ENCODE assay signal across 20 cellular contexts in genomic region chr17:43581130-43581529, GRCh38. TPM values are rescaled to one million over a fixed set of nuclear protein-coding genes. Genes with fewer than 3 reads are reported as not detected.
A peak's percentile ranks its signal among the peaks of the same experiment; 100 is the strongest.
DNase-seq lines count a peak whose midpoint lies in the region; ATAC-seq and TF ChIP-seq lines count a peak whose summit lies in the region.
"Had no signal": no experiment of that assay in that cellular context is flagged by ENCODE, and none has a peak within 500 bp of the region (broad histone marks: within the 10 kb centered on the region; RNA-seq: fewer than 3 reads in every experiment).

No MANE protein-coding gene starts in this region.

- H3K27me3 Mint-ChIP-seq in T-helper 17 cell (peaks cover 18% of the 10 kb centered on the region), nephron (ENCODE audit: low read depth) (peaks cover 57% of the 10 kb centered on the region)
- H3K27me3 Mint-ChIP-seq: B cell had no signal

- H3K4me1 ChIP-seq in left ventricle myocardium inferior (peaks cover 53% of the 10 kb centered on the region), right atrium auricular region (peaks cover 0 to 43% of the 10 kb centered on the region in 2 donors), subcutaneous abdominal adipose tissue (ENCODE audit: control insufficient read depth in 5 of 5, insufficient read depth in 5 of 5, low read length in 5 of 5) (peaks cover 5 to 85% (median 39%) of the 10 kb centered on the region in 5 donors)

- H3K4me3 Mint-ChIP-seq in T-helper 17 cell: no peak overlapping the region
- no peak overlapping the region for H3K4me3 Mint-ChIP-seq in nephron
- H3K4me3 Mint-ChIP-seq: B cell had no signal

- H3K4me3 ChIP-seq in left ventricle myocardium inferior: no peak overlapping the region
- H3K4me3 ChIP-seq in right atrium auricular region: no peak overlapping the region
- no peak overlapping the region for H3K4me3 ChIP-seq in subcutaneous abdominal adipose tissue (ENCODE audit: low read depth in 1 of 5, low read length in 5 of 5)
- H3K4me3 ChIP-seq: PC-9 had no signal

- no peaks in the 10 kb centered on the region for H3K9me3 ChIP-seq in left ventricle myocardium inferior (replicated peaks)
- H3K9me3 ChIP-seq in right atrium auricular region: no peaks in the 10 kb centered on the region
- H3K9me3 ChIP-seq in T-helper 17 cell (ENCODE audit: control insufficient read depth, low read length, poor library complexity, severe bottlenecking): no peaks in the 10 kb centered on the region
- H3K9me3 ChIP-seq in subcutaneous abdominal adipose tissue (ENCODE audit: control insufficient read depth in 5 of 5, low read length in 5 of 5): no peaks in the 10 kb centered on the region
- H3K9me3 ChIP-seq: SK-N-SH had no signal

- DNase-seq in left ventricle myocardium inferior: no peak
- DNase-seq in right atrium auricular region (ENCODE audit: low spot score): no peak
- DNase-seq in T-helper 17 cell: no peak
- no peak for DNase-seq in DMS153 (lab: John Stamatoyannopoulos, UW)
- DNase-seq in ACHN: no peak
- DNase-seq: DMS79, H7, KBM-7, MM.1S, NCI-H1048, NCI-H1417 treated with DMSO at 0.1 percent for 48 hours, NCI-H1930, PC-9, RPMI8226, SIG-M5, SK-N-SH had no signal

- H3K27ac ChIP-seq in left ventricle myocardium inferior (replicated peaks) (peak overlapping the region; percentile 71), right atrium auricular region (peak overlapping the region in 1 of 2 donors; percentile 10), subcutaneous abdominal adipose tissue (ENCODE audit: low read depth, low read length) (peak overlapping the region; percentile 65)
- H3K27ac ChIP-seq: PC-9 had no signal

- H3K36me3 Mint-ChIP-seq in T-helper 17 cell (ENCODE audit: low read depth) (peaks cover 4% of the 10 kb centered on the region), nephron (ENCODE audit: low read depth) (no peaks in the 10 kb centered on the region)

- ATAC-seq in T-helper 17 cell (no peak), GM21367 (IDR thresholded peaks at IDR 0.05; ENCODE audit: unreplicated experiment) (no peak)

- intact Hi-C loops in left ventricle myocardium inferior (cut with micrococcal nuclease): no loop called here

- H3K9me3 Mint-ChIP-seq in nephron: no peaks in the 10 kb centered on the region

- no peak for TF ChIP-seq CTCF in left ventricle myocardium inferior (IDR thresholded peaks at IDR 0.05; ENCODE audit: borderline replicate concordance)
- no peak for TF ChIP-seq CTCF in right atrium auricular region (IDR thresholded peaks at IDR 0.05)
- TF ChIP-seq CTCF in nephron (IDR thresholded peaks at IDR 0.05; ENCODE audit: unreplicated experiment in 3 of 3): no peak

- peak overlapping the region; percentile 87 for H3K27ac Mint-ChIP-seq in T-helper 17 cell
- H3K27ac Mint-ChIP-seq in nephron: peak overlapping the region in 2 of 3 experiments; percentile 59 to 67
- H3K27ac Mint-ChIP-seq: B cell had no signal

- H3K36me3 ChIP-seq in left ventricle myocardium inferior: no peaks in the 10 kb centered on the region
- H3K36me3 ChIP-seq in right atrium auricular region: no peaks in the 10 kb centered on the region
- no peaks in the 10 kb centered on the region for H3K36me3 ChIP-seq in subcutaneous abdominal adipose tissue (ENCODE audit: control insufficient read depth in 5 of 5, insufficient read depth in 5 of 5, low read length in 5 of 5)

- H3K4me1 Mint-ChIP-seq in T-helper 17 cell (peaks cover 19% of the 10 kb centered on the region), nephron (peaks cover 60% of the 10 kb centered on the region)

- in situ Hi-C loops in ACHN (cut with HindIII; ENCODE audit: low pct_ligation_motif_present, low pct_unique_long_range_greater_than_20kb, low sequenced_read_pairs): no loop called here

- H3K9ac ChIP-seq in subcutaneous abdominal adipose tissue (ENCODE audit: low read length in 5 of 5): no peak overlapping the region
- H3K9ac ChIP-seq: SK-N-SH had no signal

- no peaks in the 10 kb centered on the region for H3K27me3 ChIP-seq in left ventricle myocardium inferior (ENCODE audit: low read depth)
- no peaks in the 10 kb centered on the region for H3K27me3 ChIP-seq in right atrium auricular region
- H3K27me3 ChIP-seq in subcutaneous abdominal adipose tissue (ENCODE audit: control insufficient read depth in 5 of 5, insufficient read depth in 4 of 5, low read length in 5 of 5): peaks cover 0 to 6% (median 0%) of the 10 kb centered on the region in 5 donors

RNA-seq across cellular contexts. Expression of gene ETV4, which starts 35.0 kb away (rescaled TPM):
- total RNA-seq in left ventricle myocardium inferior: 0.60 TPM
- total RNA-seq in right atrium auricular region: 1 to 10 TPM; 3.1 to 5.0 TPM
- total RNA-seq in T-helper 17 cell: not detected
- total RNA-seq: B cell had no signal
